1 cellular context compared by ENCODE assay signal in the genomic region with DNA sequence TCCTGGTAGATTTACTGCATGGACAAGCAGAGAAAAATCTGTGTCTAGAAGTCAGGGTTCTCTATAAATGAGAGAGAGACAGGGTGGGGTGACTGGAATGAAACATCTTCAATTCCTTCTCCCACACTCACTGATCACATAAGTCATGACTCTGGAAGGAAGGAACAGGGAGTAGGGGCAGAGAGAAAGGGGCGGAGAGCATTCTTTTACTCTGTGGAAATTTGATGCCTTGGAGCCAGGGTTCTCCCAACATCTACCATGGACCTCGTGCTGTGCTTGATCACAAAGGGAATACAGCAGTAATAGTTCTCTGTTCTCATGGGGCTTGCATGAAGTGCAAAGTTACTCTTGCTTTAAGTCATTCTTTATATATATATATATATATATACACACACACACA.
TF ChIP-seq lines count a peak whose summit lies in the region.

No MANE protein-coding gene starts in this region.

TF ChIP-seq in H1, 55 proteins besides CTCF, POLR2A, EP300 and RAD21:
- TF ChIP-seq, protein P1, sequence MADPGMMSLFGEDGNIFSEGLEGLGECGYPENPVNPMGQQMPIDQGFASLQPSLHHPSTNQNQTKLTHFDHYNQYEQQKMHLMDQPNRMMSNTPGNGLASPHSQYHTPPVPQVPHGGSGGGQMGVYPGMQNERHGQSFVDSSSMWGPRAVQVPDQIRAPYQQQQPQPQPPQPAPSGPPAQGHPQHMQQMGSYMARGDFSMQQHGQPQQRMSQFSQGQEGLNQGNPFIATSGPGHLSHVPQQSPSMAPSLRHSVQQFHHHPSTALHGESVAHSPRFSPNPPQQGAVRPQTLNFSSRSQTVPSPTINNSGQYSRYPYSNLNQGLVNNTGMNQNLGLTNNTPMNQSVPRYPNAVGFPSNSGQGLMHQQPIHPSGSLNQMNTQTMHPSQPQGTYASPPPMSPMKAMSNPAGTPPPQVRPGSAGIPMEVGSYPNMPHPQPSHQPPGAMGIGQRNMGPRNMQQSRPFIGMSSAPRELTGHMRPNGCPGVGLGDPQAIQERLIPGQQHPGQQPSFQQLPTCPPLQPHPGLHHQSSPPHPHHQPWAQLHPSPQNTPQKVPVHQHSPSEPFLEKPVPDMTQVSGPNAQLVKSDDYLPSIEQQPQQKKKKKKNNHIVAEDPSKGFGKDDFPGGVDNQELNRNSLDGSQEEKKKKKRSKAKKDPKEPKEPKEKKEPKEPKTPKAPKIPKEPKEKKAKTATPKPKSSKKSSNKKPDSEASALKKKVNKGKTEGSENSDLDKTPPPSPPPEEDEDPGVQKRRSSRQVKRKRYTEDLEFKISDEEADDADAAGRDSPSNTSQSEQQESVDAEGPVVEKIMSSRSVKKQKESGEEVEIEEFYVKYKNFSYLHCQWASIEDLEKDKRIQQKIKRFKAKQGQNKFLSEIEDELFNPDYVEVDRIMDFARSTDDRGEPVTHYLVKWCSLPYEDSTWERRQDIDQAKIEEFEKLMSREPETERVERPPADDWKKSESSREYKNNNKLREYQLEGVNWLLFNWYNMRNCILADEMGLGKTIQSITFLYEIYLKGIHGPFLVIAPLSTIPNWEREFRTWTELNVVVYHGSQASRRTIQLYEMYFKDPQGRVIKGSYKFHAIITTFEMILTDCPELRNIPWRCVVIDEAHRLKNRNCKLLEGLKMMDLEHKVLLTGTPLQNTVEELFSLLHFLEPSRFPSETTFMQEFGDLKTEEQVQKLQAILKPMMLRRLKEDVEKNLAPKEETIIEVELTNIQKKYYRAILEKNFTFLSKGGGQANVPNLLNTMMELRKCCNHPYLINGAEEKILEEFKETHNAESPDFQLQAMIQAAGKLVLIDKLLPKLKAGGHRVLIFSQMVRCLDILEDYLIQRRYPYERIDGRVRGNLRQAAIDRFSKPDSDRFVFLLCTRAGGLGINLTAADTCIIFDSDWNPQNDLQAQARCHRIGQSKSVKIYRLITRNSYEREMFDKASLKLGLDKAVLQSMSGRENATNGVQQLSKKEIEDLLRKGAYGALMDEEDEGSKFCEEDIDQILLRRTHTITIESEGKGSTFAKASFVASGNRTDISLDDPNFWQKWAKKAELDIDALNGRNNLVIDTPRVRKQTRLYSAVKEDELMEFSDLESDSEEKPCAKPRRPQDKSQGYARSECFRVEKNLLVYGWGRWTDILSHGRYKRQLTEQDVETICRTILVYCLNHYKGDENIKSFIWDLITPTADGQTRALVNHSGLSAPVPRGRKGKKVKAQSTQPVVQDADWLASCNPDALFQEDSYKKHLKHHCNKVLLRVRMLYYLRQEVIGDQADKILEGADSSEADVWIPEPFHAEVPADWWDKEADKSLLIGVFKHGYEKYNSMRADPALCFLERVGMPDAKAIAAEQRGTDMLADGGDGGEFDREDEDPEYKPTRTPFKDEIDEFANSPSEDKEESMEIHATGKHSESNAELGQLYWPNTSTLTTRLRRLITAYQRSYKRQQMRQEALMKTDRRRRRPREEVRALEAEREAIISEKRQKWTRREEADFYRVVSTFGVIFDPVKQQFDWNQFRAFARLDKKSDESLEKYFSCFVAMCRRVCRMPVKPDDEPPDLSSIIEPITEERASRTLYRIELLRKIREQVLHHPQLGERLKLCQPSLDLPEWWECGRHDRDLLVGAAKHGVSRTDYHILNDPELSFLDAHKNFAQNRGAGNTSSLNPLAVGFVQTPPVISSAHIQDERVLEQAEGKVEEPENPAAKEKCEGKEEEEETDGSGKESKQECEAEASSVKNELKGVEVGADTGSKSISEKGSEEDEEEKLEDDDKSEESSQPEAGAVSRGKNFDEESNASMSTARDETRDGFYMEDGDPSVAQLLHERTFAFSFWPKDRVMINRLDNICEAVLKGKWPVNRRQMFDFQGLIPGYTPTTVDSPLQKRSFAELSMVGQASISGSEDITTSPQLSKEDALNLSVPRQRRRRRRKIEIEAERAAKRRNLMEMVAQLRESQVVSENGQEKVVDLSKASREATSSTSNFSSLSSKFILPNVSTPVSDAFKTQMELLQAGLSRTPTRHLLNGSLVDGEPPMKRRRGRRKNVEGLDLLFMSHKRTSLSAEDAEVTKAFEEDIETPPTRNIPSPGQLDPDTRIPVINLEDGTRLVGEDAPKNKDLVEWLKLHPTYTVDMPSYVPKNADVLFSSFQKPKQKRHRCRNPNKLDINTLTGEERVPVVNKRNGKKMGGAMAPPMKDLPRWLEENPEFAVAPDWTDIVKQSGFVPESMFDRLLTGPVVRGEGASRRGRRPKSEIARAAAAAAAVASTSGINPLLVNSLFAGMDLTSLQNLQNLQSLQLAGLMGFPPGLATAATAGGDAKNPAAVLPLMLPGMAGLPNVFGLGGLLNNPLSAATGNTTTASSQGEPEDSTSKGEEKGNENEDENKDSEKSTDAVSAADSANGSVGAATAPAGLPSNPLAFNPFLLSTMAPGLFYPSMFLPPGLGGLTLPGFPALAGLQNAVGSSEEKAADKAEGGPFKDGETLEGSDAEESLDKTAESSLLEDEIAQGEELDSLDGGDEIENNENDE (IDR thresholded peaks at IDR 0.05; ENCODE audit: insufficient replicate concordance, low read length): no peak
- TF ChIP-seq NRF1 (IDR thresholded peaks at IDR 0.05; ENCODE audit: low read depth, low read length) (no peak), POLR2AphosphoS5 (IDR thresholded peaks at IDR 0.05; ENCODE audit: low read depth, low read length) (no peak), SP1 (IDR thresholded peaks at IDR 0.05; ENCODE audit: low read depth, low read length) (no peak), CHD1 (IDR thresholded peaks at IDR 0.05; ENCODE audit: low read depth, low read length) (no peak), JUN (IDR thresholded peaks at IDR 0.05; ENCODE audit: low read depth, low read length) (no peak), CREB1 (IDR thresholded peaks at IDR 0.05) (no peak), CTBP2 (IDR thresholded peaks at IDR 0.05; ENCODE audit: borderline replicate concordance, insufficient read depth, insufficient read length, low read length) (no peak), BRCA1 (IDR thresholded peaks at IDR 0.05; ENCODE audit: low read depth, low read length) (no peak), ZNF274 (IDR thresholded peaks at IDR 0.05; ENCODE audit: borderline replicate concordance, extremely low read depth, low read length) (no peak)
- TF ChIP-seq, protein P2, sequence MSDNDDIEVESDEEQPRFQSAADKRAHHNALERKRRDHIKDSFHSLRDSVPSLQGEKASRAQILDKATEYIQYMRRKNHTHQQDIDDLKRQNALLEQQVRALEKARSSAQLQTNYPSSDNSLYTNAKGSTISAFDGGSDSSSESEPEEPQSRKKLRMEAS (IDR thresholded peaks at IDR 0.05): no peak
